In genomic region chr14:43625294-43625693, GRCh38 we compare ENCODE assay signal across 24 cellular contexts.
"Had no signal": no experiment of that assay in that cellular context is flagged by ENCODE, and none has a peak within 500 bp of the region (broad histone marks: within the 10 kb centered on the region; RNA-seq: fewer than 3 reads in every experiment).

No MANE protein-coding gene starts in this region.

- H3K4me2 ChIP-seq: neural progenitor cell had no signal

- H3K4me1 ChIP-seq: neural progenitor cell, parathyroid adenoma, psoas muscle, right lobe of liver, sigmoid colon, stomach, thyroid gland, tibial nerve, upper lobe of right lung, vagina had no signal

- H3K27me3 ChIP-seq: neural progenitor cell, ovary, right lobe of liver, sigmoid colon, stomach, thyroid gland, tibial nerve, upper lobe of right lung, vagina had no signal

- H3K9ac ChIP-seq: neural progenitor cell, parathyroid adenoma had no signal

- H3K36me3 ChIP-seq: neural progenitor cell, ovary, right lobe of liver, sigmoid colon, stomach, thoracic aorta, thyroid gland, tibial nerve, upper lobe of right lung, vagina had no signal

- H3K4me3 ChIP-seq: neural progenitor cell, ovary, psoas muscle, right lobe of liver, sigmoid colon, stomach, thoracic aorta, thyroid gland, tibial nerve, upper lobe of right lung, vagina had no signal

- H3K9me3 ChIP-seq: ovary, psoas muscle, right lobe of liver, stomach, thoracic aorta, thyroid gland, tibial nerve, upper lobe of right lung, vagina had no signal

- DNase-seq: natural killer cell; occipital lobe; ovary; posterior cingulate gyrus; psoas muscle; right cardiac atrium; right lobe of liver; sigmoid colon; small intestine; stimulated activated CD4-positive, alpha-beta T cell treated with anti-CD3 and anti-CD28 coated beads, Interleukin-15, amount 100 ng/mL, for 24 hours; stimulated activated CD4-positive, alpha-beta T cell treated with anti-CD3 and anti-CD28 coated beads, Interleukin-2, amount 100 ng/mL, for 24 hours; stimulated activated CD4-positive, alpha-beta T cell treated with anti-CD3 and anti-CD28 coated beads, Interleukin-2, amount 100 ng/mL, for 48 hours; stimulated activated CD4-positive, alpha-beta T cell treated with anti-CD3 and anti-CD28 coated beads, Interleukin-4, amount 100 ng/mL, for 24 hours; stimulated activated naive B cell treated with anti-CD40 and anti-IgM and Interleukin-4, amounts not matched to agents 10 μg/mL and 1 μg/mL and 100 μg/mL, for 72 hours; stimulated activated naive CD4-positive, alpha-beta T cell treated with Interleukin-2 at 50 U/mL for 16 hours; stomach; thyroid gland; upper lobe of right lung had no signal

- H2AFZ ChIP-seq: neural progenitor cell, parathyroid adenoma had no signal

- H3K27ac ChIP-seq: neural progenitor cell, ovary, parathyroid adenoma, psoas muscle, right lobe of liver, sigmoid colon, stomach, thoracic aorta, thyroid gland, tibial nerve, upper lobe of right lung, vagina had no signal

- ATAC-seq: natural killer cell; psoas muscle; right cardiac atrium; right lobe of liver; stimulated activated effector memory CD8-positive, alpha-beta T cell treated with anti-CD3 and anti-CD28 coated beads, Interleukin-12 subunit alpha, Interleukin-12 subunit beta, amount 100 ng/mL, for 72 hours; stimulated activated naive B cell treated with anti-CD40 and anti-IgM and Interleukin-4, amounts not matched to agents 10 μg/mL and 1 μg/mL and 100 μg/mL, for 72 hours; upper lobe of right lung had no signal

- H3K79me2 ChIP-seq: parathyroid adenoma had no signal
